Comparison of ENCODE assay signal across 11 cellular contexts in genomic region chr1:31372051-31372450, GRCh38. TPM values are rescaled to one million over a fixed set of nuclear protein-coding genes. Genes with fewer than 3 reads are reported as not detected.
DNase-seq lines count a peak whose midpoint lies in the region; FAIRE-seq and TF ChIP-seq lines count a peak whose summit lies in the region.
"Had no signal": no experiment of that assay in that cellular context is flagged by ENCODE, and none has a peak within 500 bp of the region (broad histone marks: within the 10 kb centered on the region; RNA-seq: fewer than 3 reads in every experiment).

No MANE protein-coding gene starts in this region.

- WGBS in mesendoderm (ENCODE audit: extremely low coverage, insufficient coverage, low lambda C conversion rate), result no CpG with 5 or more reads among the region's 3 CpGs
- 93% methylated on average over 3 of the region's 3 CpGs for WGBS in endodermal cell (ENCODE audit: insufficient coverage in 1 of 2, insufficient read length in 1 of 2), 2 experiments

- H3K27me3 Mint-ChIP-seq in chondrocyte (ENCODE audit: low read depth), result no peaks in the 10 kb centered on the region
- peaks cover 6% of the 10 kb centered on the region for H3K27me3 Mint-ChIP-seq in endodermal cell (ENCODE audit: insufficient read depth)

- H2BK120ac ChIP-seq in mesendoderm (ENCODE audit: low read depth, low read length), result no peak overlapping the region

- H3K18ac ChIP-seq in mesendoderm (ENCODE audit: low read length), result no peak overlapping the region

- H3K79me2 ChIP-seq in mesendoderm (ENCODE audit: control insufficient read depth, insufficient read depth, low read length), result no peaks in the 10 kb centered on the region

- no peak overlapping the region for H3K56ac ChIP-seq in mesendoderm (ENCODE audit: low read length)

- H3K36me3 ChIP-seq in HUES6 (ENCODE audit: control insufficient read depth, insufficient read depth, low read length), result peaks cover 9% of the 10 kb centered on the region
- H3K36me3 ChIP-seq in mesendoderm (ENCODE audit: control insufficient read depth, insufficient read depth, low read length), result no peaks in the 10 kb centered on the region
- H3K36me3 ChIP-seq in subcutaneous abdominal adipose tissue (ENCODE audit: control insufficient read depth in 5 of 5, insufficient read depth in 5 of 5, low read length in 5 of 5), result peaks cover 0 to 9% (median 6%) of the 10 kb centered on the region in 5 donors
- H3K36me3 ChIP-seq in endodermal cell (ENCODE audit: control insufficient read depth, insufficient read depth, low read length), result peaks cover 7% of the 10 kb centered on the region

- H4K5ac ChIP-seq in mesendoderm (ENCODE audit: low read length), result no peak overlapping the region

- peak overlapping the region; percentile 60 for H3K4me3 ChIP-seq in HUES6 (ENCODE audit: low read depth, low read length)
- no peak overlapping the region for H3K4me3 ChIP-seq in mesendoderm (ENCODE audit: low read length)
- H3K4me3 ChIP-seq in subcutaneous abdominal adipose tissue (ENCODE audit: low read depth in 1 of 5, low read length in 5 of 5), result peak overlapping the region in 4 of 5 donors; percentile 56 to 73 (median 72)
- no peak overlapping the region for H3K4me3 ChIP-seq in endodermal cell (ENCODE audit: low read length)

- H2BK5ac ChIP-seq in mesendoderm (ENCODE audit: low read length), result no peak overlapping the region

- H3K9me3 Mint-ChIP-seq in chondrocyte (ENCODE audit: low read depth) (no peaks in the 10 kb centered on the region), endodermal cell (no peaks in the 10 kb centered on the region)

- H4K8ac ChIP-seq in mesendoderm (ENCODE audit: low read depth, low read length), result no peak overlapping the region

- H3K9ac ChIP-seq in HUES6 (ENCODE audit: low read length), result no peak overlapping the region
- H3K9ac ChIP-seq in mesendoderm (ENCODE audit: low read length), result no peak overlapping the region
- no peak overlapping the region for H3K9ac ChIP-seq in subcutaneous abdominal adipose tissue (ENCODE audit: low read length in 5 of 5)
- H3K9ac ChIP-seq in endodermal cell (ENCODE audit: extremely low read depth, low read length, poor library complexity, severe bottlenecking), result no peak overlapping the region
- H3K9ac ChIP-seq: KMS-11 had no signal

- no peak for DNase-seq in chondrocyte (ENCODE audit: low spot score)
- DNase-seq in mesendoderm, result no peak
- DNase-seq in NCI-H1436 treated with DMSO at 0.1 percent for 48 hours (lab: John Stamatoyannopoulos, UW), result no peak
- DNase-seq in endodermal cell, result no peak
- DNase-seq in superior temporal gyrus (ENCODE audit: extremely low spot score), result no peak
- no peak for DNase-seq in RCC 7860 (ENCODE audit: low spot score)
- DNase-seq: amniotic stem cell, T-helper 9 cell had no signal

- H3K9me3 ChIP-seq in HUES6 (ENCODE audit: control insufficient read depth, insufficient read depth, low read depth, low read length), result no peaks in the 10 kb centered on the region
- H3K9me3 ChIP-seq in subcutaneous abdominal adipose tissue (ENCODE audit: control insufficient read depth in 5 of 5, low read length in 5 of 5), result no peaks in the 10 kb centered on the region
- no peaks in the 10 kb centered on the region for H3K9me3 ChIP-seq in endodermal cell (ENCODE audit: control insufficient read depth, low read length)

- no peak overlapping the region for H2AK5ac ChIP-seq in mesendoderm (ENCODE audit: low read length)

- H3K27ac ChIP-seq in HUES6 (ENCODE audit: low read depth, low read length) (no peak overlapping the region), mesendoderm (ENCODE audit: low read depth, low read length) (no peak overlapping the region), subcutaneous abdominal adipose tissue (ENCODE audit: low read depth, low read length) (no peak overlapping the region), endodermal cell (ENCODE audit: low read depth, low read length) (no peak overlapping the region)
- H3K27ac ChIP-seq: KMS-11 had no signal

- H2BK15ac ChIP-seq in mesendoderm (replicated peaks; ENCODE audit: low read depth), result no peak overlapping the region

- no peaks in the 10 kb centered on the region for H3K79me1 ChIP-seq in mesendoderm (ENCODE audit: low read length)

- peaks cover 38% of the 10 kb centered on the region for H3K4me1 ChIP-seq in HUES6 (ENCODE audit: control insufficient read depth, insufficient read depth, low read length)
- H3K4me1 ChIP-seq in mesendoderm (ENCODE audit: control insufficient read depth, low read depth, low read length), result peaks cover 3% of the 10 kb centered on the region
- H3K4me1 ChIP-seq in subcutaneous abdominal adipose tissue (ENCODE audit: control insufficient read depth in 5 of 5, insufficient read depth in 5 of 5, low read length in 5 of 5), result peaks cover 5 to 43% (median 27%) of the 10 kb centered on the region in 5 donors
- H3K4me1 ChIP-seq in endodermal cell (ENCODE audit: control insufficient read depth, insufficient read depth, low read length), result peaks cover 24% of the 10 kb centered on the region

- H3K27ac Mint-ChIP-seq in chondrocyte (ENCODE audit: unreplicated experiment) (peak overlapping the region; percentile 99), endodermal cell (no peak overlapping the region)

- no peak overlapping the region for H3K4me2 ChIP-seq in mesendoderm (ENCODE audit: low read length)
- H3K4me2 ChIP-seq: KMS-11 had no signal

- peaks cover 68% of the 10 kb centered on the region for H3K4me1 Mint-ChIP-seq in chondrocyte (ENCODE audit: low read depth)
- peaks cover 45% of the 10 kb centered on the region for H3K4me1 Mint-ChIP-seq in endodermal cell

- peak overlapping the region; percentile 88 for H3K4me3 Mint-ChIP-seq in chondrocyte (ENCODE audit: unreplicated experiment)
- no peak overlapping the region for H3K4me3 Mint-ChIP-seq in endodermal cell

- no peak for FAIRE-seq in RCC 7860 (lab: Jason Lieb, UNC)

- no peak overlapping the region for H3K4ac ChIP-seq in mesendoderm (ENCODE audit: low read depth, low read length)

- peak overlapping the region; percentile 71 for H3K23ac ChIP-seq in mesendoderm (ENCODE audit: low read length)

- H3K27me3 ChIP-seq in HUES6 (ENCODE audit: control insufficient read depth, insufficient read depth, low read length), result no peaks in the 10 kb centered on the region
- no peaks in the 10 kb centered on the region for H3K27me3 ChIP-seq in mesendoderm (ENCODE audit: insufficient read depth, low read length, poor library complexity)
- no peaks in the 10 kb centered on the region for H3K27me3 ChIP-seq in subcutaneous abdominal adipose tissue (ENCODE audit: control insufficient read depth in 5 of 5, insufficient read depth in 4 of 5, low read length in 5 of 5)
- no peaks in the 10 kb centered on the region for H3K27me3 ChIP-seq in endodermal cell (ENCODE audit: control insufficient read depth, insufficient read depth, low read length, poor library complexity, severe bottlenecking)

- TF ChIP-seq CTCF in chondrocyte (IDR thresholded peaks at IDR 0.05) (no peak), endodermal cell (conservative IDR thresholded peaks at IDR 0.05) (no peak)

- H3K36me3 Mint-ChIP-seq in chondrocyte (ENCODE audit: low read depth), result peaks cover 14% of the 10 kb centered on the region
- H3K36me3 Mint-ChIP-seq in endodermal cell (ENCODE audit: low read depth), result peaks cover 6% of the 10 kb centered on the region

RNA-seq across cellular contexts. Expression of gene FABP3, which starts 0.8 kb away (rescaled TPM):
- total RNA-seq in chondrocyte (51.8 to 83.8 TPM (median 81.4 TPM) in 3 replicates), endodermal cell (1 to 10 TPM; 3.0 to 3.4 TPM)
- polyA plus RNA-seq in mesendoderm (2013, experiment 1 of 2), result 13.3 TPM
- polyA plus RNA-seq in mesendoderm (2013, experiment 2 of 2), result 13.1 TPM
- 15.8 TPM for polyA plus RNA-seq in endodermal cell (2013, experiment 1 of 2)
- polyA plus RNA-seq in endodermal cell (2013, experiment 2 of 2), result 12.7 TPM

RNA-seq across cellular contexts. Expression of gene SERINC2, which starts 41.0 kb away (rescaled TPM):
- total RNA-seq in chondrocyte (9.1 to 19.8 TPM (median 19.1 TPM) in 3 replicates), endodermal cell (10 to 100 TPM; 25.9 to 35.1 TPM)
- 17.7 TPM for polyA plus RNA-seq in mesendoderm (2013, experiment 1 of 2)
- 17.0 TPM for polyA plus RNA-seq in mesendoderm (2013, experiment 2 of 2)
- polyA plus RNA-seq in endodermal cell (2013, experiment 1 of 2), result 37.5 TPM
- 31.6 TPM for polyA plus RNA-seq in endodermal cell (2013, experiment 2 of 2)

Comparison
In these comparisons a context has a peak if more than half of its experiments do, and no peak if none do; other contexts are left out.
1. H3K4me3 ChIP-seq: peak in HUES6 (single experiment) and subcutaneous abdominal adipose tissue (4 of 5); none in mesendoderm (single experiment) and endodermal cell (single experiment).
2. RNA of gene FABP3, which starts 0.8 kb away (total RNA-seq): 51.8 to 83.8 TPM in chondrocyte; 3.0 to 3.4 TPM in endodermal cell; every median in the first group is over 10 times any median in the second.